Comparison of ENCODE assay signal across 8 cellular contexts in the genomic region with DNA sequence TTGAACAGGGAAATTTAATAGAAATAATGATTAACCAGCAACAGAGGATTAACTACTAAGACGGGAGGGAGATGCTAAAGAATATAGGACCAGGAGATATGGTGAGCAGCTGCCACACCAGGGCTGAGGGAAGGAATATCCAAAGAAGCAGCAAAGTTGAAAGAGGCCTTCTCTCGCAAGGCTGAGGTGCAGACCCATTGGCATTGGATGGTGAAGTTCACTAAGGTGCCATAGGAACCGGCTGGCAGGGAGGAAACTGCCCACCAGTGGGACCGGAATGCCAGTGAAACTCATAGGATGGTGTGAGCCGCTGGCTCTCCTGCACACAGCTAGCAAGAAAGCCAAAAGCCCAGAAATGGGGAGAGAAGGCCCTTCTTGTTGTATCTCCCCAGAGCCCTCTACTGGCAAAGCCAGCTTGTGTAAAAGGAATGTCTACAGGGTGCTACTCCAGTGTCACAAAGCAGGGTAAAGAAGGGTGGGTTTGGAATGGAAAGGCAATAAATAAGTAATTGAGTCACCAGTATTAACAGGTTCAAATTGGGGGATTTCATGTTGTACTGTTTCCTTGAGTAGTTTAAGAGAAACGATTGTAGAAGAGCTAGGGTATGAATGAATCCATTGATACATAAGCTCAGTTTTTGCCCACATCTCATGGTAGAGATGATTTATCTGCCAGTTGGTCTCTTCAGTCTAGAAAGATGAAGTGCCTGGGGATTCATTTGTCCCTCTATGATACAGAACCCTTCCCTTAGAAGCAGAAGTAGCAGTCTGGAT. TPM values are rescaled to one million over a fixed set of nuclear protein-coding genes. Genes with fewer than 3 reads are reported as not detected.
A peak's percentile ranks its signal among the peaks of the same experiment; 100 is the strongest.
DNase-seq lines count a peak whose midpoint lies in the region; ATAC-seq and TF ChIP-seq lines count a peak whose summit lies in the region.

No MANE protein-coding gene starts in this region.

- no peaks in the 10 kb centered on the region for H3K36me3 ChIP-seq in lower lobe of right lung

- H3K9me3 ChIP-seq in lower lobe of right lung = no peaks in the 10 kb centered on the region

- H3K4me3 ChIP-seq in lower lobe of right lung = no peak overlapping the region

- peaks cover 24 to 37% (median 31%) of the 10 kb centered on the region in 3 donors for H3K4me1 Mint-ChIP-seq in IgD-negative memory B cell

- no peak overlapping the region for H3K27ac ChIP-seq in lower lobe of right lung

- in situ Hi-C loops in G401 (cut with HindIII; ENCODE audit: low sequenced_read_pairs) (no loop called here), T47D (cut with HindIII; ENCODE audit: low pct_unique_long_range_greater_than_20kb, low sequenced_read_pairs) (no loop called here)

- H3K4me3 Mint-ChIP-seq in IgD-negative memory B cell = no peak overlapping the region

- no peaks in the 10 kb centered on the region for H3K9me3 Mint-ChIP-seq in IgD-negative memory B cell

- intact Hi-C loops in lower lobe of right lung (cut with DNase I) = no loop called here

- H3K27me3 Mint-ChIP-seq in IgD-negative memory B cell = no peaks in the 10 kb centered on the region

- DNase-seq in G401 (ENCODE audit: low spot score) (peak; percentile 66), T47D (ENCODE audit: low read depth in 1 of 2, low spot score in 1 of 2) (peak; percentile 10 to 74), lower lobe of right lung (no peak)

- peak; percentile 46 for TF ChIP-seq CTCF in lower lobe of right lung (IDR thresholded peaks at IDR 0.05)

- H3K27ac Mint-ChIP-seq in IgD-negative memory B cell = peak overlapping the region; percentile 3 to 75 (median 65)

- ATAC-seq in lower lobe of right lung (peak; percentile 77 to 80), HG03442 (IDR thresholded peaks at IDR 0.05; ENCODE audit: unreplicated experiment) (no peak), HG02571 (IDR thresholded peaks at IDR 0.05; ENCODE audit: unreplicated experiment) (no peak), HG03565 (IDR thresholded peaks at IDR 0.05; ENCODE audit: unreplicated experiment) (no peak), HG02798 (IDR thresholded peaks at IDR 0.05; ENCODE audit: poor library complexity, unreplicated experiment) (no peak)

- H3K4me1 ChIP-seq in lower lobe of right lung = no peaks in the 10 kb centered on the region

- no peaks in the 10 kb centered on the region for H3K27me3 ChIP-seq in lower lobe of right lung (ENCODE audit: low read depth)

- H3K36me3 Mint-ChIP-seq in IgD-negative memory B cell = peaks cover 10% of the 10 kb centered on the region

RNA-seq across cellular contexts. Expression of gene FARP2, which starts 36.0 kb away (rescaled TPM):
- total RNA-seq in G401 (2014; rRNA removed; shearing (Covaris generic)) = 36.3 and 38.6 TPM in 2 replicates
- polyA plus RNA-seq in IgD-negative memory B cell = 21.9 TPM
- total RNA-seq in lower lobe of right lung = 42.4 TPM

Comparison
In these comparisons a context has a peak if more than half of its experiments do, and no peak if none do; other contexts are left out.
1. ATAC-seq: peak in lower lobe of right lung (2 of 2); none in HG03442 (single experiment), HG02571 (single experiment), HG03565 (single experiment) and HG02798 (single experiment).